Comparison of ENCODE assay signal across 8 cellular contexts in the genomic region with DNA sequence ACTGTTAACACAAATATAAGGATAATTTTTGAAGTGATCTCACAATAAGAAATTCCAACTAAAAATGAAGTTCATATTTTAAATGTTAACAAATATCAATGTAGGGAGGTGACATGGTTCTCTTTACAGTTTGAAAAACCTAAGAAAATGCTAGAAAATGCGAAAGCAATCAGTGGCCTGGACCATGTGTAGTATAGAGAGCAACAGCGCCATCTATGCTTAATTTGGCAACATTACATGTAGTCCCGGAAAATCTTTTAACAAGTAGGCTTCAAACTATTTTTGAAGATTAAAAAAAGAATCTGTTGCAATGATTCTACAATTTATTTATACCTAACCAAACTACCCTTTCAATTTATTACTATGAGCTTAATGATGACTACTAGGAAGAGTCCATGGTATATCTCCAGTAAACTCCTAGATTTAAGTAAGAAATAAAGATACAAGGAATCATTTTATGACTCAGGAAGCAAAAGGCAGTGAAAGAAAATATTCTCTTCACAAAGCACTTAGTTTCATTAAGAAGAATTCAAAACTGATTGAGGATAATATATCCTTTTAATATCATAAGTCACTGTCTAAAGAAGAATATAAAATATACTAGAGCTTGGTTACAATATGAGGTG. TPM values are rescaled to one million over a fixed set of nuclear protein-coding genes. Genes with fewer than 3 reads are reported as not detected.
A peak's percentile ranks its signal among the peaks of the same experiment; 100 is the strongest.
DNase-seq lines count a peak whose midpoint lies in the region; ATAC-seq and TF ChIP-seq lines count a peak whose summit lies in the region.

No MANE protein-coding gene starts in this region.

- DNase-seq in GM03348 (ENCODE audit: low spot score) (peak; percentile 74), SK-N-DZ (ENCODE audit: low spot score) (peak; percentile 51), epithelial cell of esophagus (ENCODE audit: low read depth) (peak; percentile 62), myocyte (ENCODE audit: low read depth) (peak; percentile 66), NCI-H226 (no peak)
- no peak for DNase-seq in activated CD4-positive, CD25-positive, alpha-beta regulatory T cell treated with anti-CD3 and anti-CD28 coated beads, Interleukin-2, amount 50 U/mL, for 72 hours

- H3K4me3 ChIP-seq in epithelial cell of esophagus (ENCODE audit: low read length), result no peak overlapping the region

- peak overlapping the region; percentile 48 for H3K27ac ChIP-seq in KOPT-K1 (ENCODE audit: low read depth, low read length, poor library complexity, severe bottlenecking)

- H3K9me3 ChIP-seq in KOPT-K1 (ENCODE audit: insufficient read depth, low read length, poor library complexity, severe bottlenecking), result no peaks in the 10 kb centered on the region

- ATAC-seq in HG02840 (IDR thresholded peaks at IDR 0.05; ENCODE audit: low FRiP score, unreplicated experiment), result no peak

- peaks cover 85% of the 10 kb centered on the region for H3K36me3 ChIP-seq in KOPT-K1 (ENCODE audit: insufficient read depth, low read length)

- peak; percentile 79 for TF ChIP-seq CTCF in epithelial cell of esophagus (IDR thresholded peaks at IDR 0.05; ENCODE audit: insufficient read depth, low read depth, low read length, missing control alignments)

RNA-seq across cellular contexts. Expression of a gene that starts 33.3 kb away (rescaled TPM):
- 102 and 148 TPM in 2 replicates for polyA plus RNA-seq in SK-N-DZ (2014; cell fraction: cytosol; rRNA removed)
- 58.5 and 82.3 TPM in 2 replicates for polyA plus RNA-seq in SK-N-DZ (2014; cell fraction: nucleus; rRNA removed)
- 212 and 255 TPM in 2 replicates for total RNA-seq in myocyte
- polyA plus RNA-seq in myocyte (2012), result 119 TPM

RNA-seq across cellular contexts. Expression of a gene that starts 38.4 kb away (rescaled TPM):
- polyA plus RNA-seq in SK-N-DZ (2014; cell fraction: cytosol; rRNA removed), result not detected in 2 replicates
- polyA plus RNA-seq in SK-N-DZ (2014; cell fraction: nucleus; rRNA removed), result not detected in 2 replicates
- not detected in 2 replicates for total RNA-seq in myocyte
- not detected for polyA plus RNA-seq in myocyte (2012)

Comparison
In these comparisons a context has a peak if more than half of its experiments do, and no peak if none do; other contexts are left out.
1. DNase-seq: peak in GM03348 (single experiment), SK-N-DZ (single experiment), epithelial cell of esophagus (single experiment) and myocyte (single experiment); none in NCI-H226 (single experiment) and activated CD4-positive, CD25-positive, alpha-beta regulatory T cell treated with anti-CD3 and anti-CD28 coated beads, Interleukin-2, amount 50 U/mL, for 72 hours (single experiment).